ENCODE assay signal across 19 cellular contexts in genomic region chr14:75402867-75403413, GRCh38.
"Had no signal": no experiment of that assay in that cellular context is flagged by ENCODE, and none has a peak within 500 bp of the region (broad histone marks: within the 10 kb centered on the region; RNA-seq: fewer than 3 reads in every experiment).

No MANE protein-coding gene starts in this region.

- DNase-seq: activated CD4-positive, alpha-beta T cell treated with anti-CD3 and anti-CD28 coated beads, Interleukin-2, amount 50 U/mL, for 48 hours; activated naive CD4-positive, alpha-beta T cell; activated naive CD8-positive, alpha-beta T cell treated with anti-CD3 and anti-CD28 coated beads for 36 hours; activated T-cell treated with anti-CD3 and anti-CD28 coated beads for 4 hours; amniotic stem cell; effector CD4-positive, alpha-beta T cell; heart right ventricle; immature natural killer cell; kidney glomerular epithelial cell; left ventricle myocardium superior; mucosa of descending colon; naive B cell; transverse colon; uterus; WERI-Rb-1 had no signal

- H3K27me3 ChIP-seq: heart right ventricle, transverse colon, uterus had no signal

- H3K27ac Mint-ChIP-seq: activated naive CD8-positive, alpha-beta T cell treated with anti-CD3 and anti-CD28 coated beads for 36 hours; immature natural killer cell; memory B cell; naive B cell; progenitor cell of endocrine pancreas; stimulated activated naive CD8-positive, alpha-beta T cell treated with anti-CD3 and anti-CD28 coated beads, Interleukin-15, Interleukin-2, amounts not matched to agents 100 ng/mL and 50 ng/mL, for 24 hours had no signal

- H3K9me3 Mint-ChIP-seq: activated naive CD8-positive, alpha-beta T cell treated with anti-CD3 and anti-CD28 coated beads for 36 hours; immature natural killer cell; stimulated activated naive CD8-positive, alpha-beta T cell treated with anti-CD3 and anti-CD28 coated beads, Interleukin-15, Interleukin-2, amounts not matched to agents 100 ng/mL and 50 ng/mL, for 24 hours had no signal

- H3K4me1 Mint-ChIP-seq: activated naive CD8-positive, alpha-beta T cell treated with anti-CD3 and anti-CD28 coated beads for 36 hours; memory B cell had no signal

- H3K9me3 ChIP-seq: mucosa of descending colon, transverse colon, uterus had no signal

- H3K27me3 Mint-ChIP-seq: activated naive CD8-positive, alpha-beta T cell treated with anti-CD3 and anti-CD28 coated beads for 36 hours; stimulated activated naive CD8-positive, alpha-beta T cell treated with anti-CD3 and anti-CD28 coated beads, Interleukin-15, Interleukin-2, amounts not matched to agents 100 ng/mL and 50 ng/mL, for 24 hours had no signal

- H3K4me3 Mint-ChIP-seq: activated naive CD8-positive, alpha-beta T cell treated with anti-CD3 and anti-CD28 coated beads for 36 hours; immature natural killer cell; memory B cell; naive B cell; neural crest cell; stimulated activated naive CD8-positive, alpha-beta T cell treated with anti-CD3 and anti-CD28 coated beads, Interleukin-15, Interleukin-2, amounts not matched to agents 100 ng/mL and 50 ng/mL, for 24 hours had no signal

- ATAC-seq: heart right ventricle, left ventricle myocardium superior, mucosa of descending colon had no signal

- H3K36me3 Mint-ChIP-seq: activated naive CD8-positive, alpha-beta T cell treated with anti-CD3 and anti-CD28 coated beads for 36 hours; memory B cell; naive B cell had no signal

- H3K4me3 ChIP-seq: heart right ventricle, mucosa of descending colon, transverse colon, uterus had no signal

- H3K36me3 ChIP-seq: heart right ventricle, transverse colon, uterus, WERI-Rb-1 had no signal
